ENCODE assay signal across 14 cellular contexts in genomic region chr4:13700196-13701140, GRCh38.
A peak's percentile ranks its signal among the peaks of the same experiment; 100 is the strongest.
DNase-seq lines count a peak whose midpoint lies in the region; ATAC-seq and TF ChIP-seq lines count a peak whose summit lies in the region.
"Had no signal": no experiment of that assay in that cellular context is flagged by ENCODE, and none has a peak within 500 bp of the region (broad histone marks: within the 10 kb centered on the region; RNA-seq: fewer than 3 reads in every experiment).

No MANE protein-coding gene starts in this region.

- DNase-seq in BJ (ENCODE audit: low read depth) = peak; percentile 69
- peak; percentile 75 for DNase-seq in LoVo (ENCODE audit: low spot score)
- DNase-seq in cardiac fibroblast (ENCODE audit: low read depth in 2 of 2) = peak; percentile 17 to 91
- DNase-seq in right lobe of liver = no peak
- DNase-seq in midbrain (lab: John Stamatoyannopoulos, UW) = no peak
- DNase-seq in SHP77 treated with DMSO at 0.1 percent for 48 hours (lab: John Stamatoyannopoulos, UW) = no peak
- no peak for DNase-seq in activated T-helper 2 cell treated with anti-CD3 and anti-CD28 coated beads, Interferon-gamma antibody, Interleukin-2, Interleukin-4, amounts not matched to agents 10 μg/mL and 5 μg/mL and 100 μg/mL, durations not matched to agents 14 hours and 24 hours and 36 hours (ENCODE audit: low spot score)
- DNase-seq: activated naive CD4-positive, alpha-beta T cell treated with anti-CD3 and anti-CD28 coated beads, Interleukin-2, amount 50 U/mL, for 16 hours; NCI-H1105 treated with DMSO at 0.1 percent for 48 hours; nucleus accumbens; OCI-M1 had no signal

- no peaks in the 10 kb centered on the region for H3K27me3 ChIP-seq in BJ (ENCODE audit: control insufficient read depth, insufficient read depth, low read length)
- H3K27me3 ChIP-seq in right lobe of liver = no peaks in the 10 kb centered on the region
- H3K27me3 ChIP-seq: BLaER1, tibial nerve had no signal

- H3K9me3 Mint-ChIP-seq in activated T-helper 2 cell treated with anti-CD3 and anti-CD28 coated beads, Interferon-gamma antibody, Interleukin-2, Interleukin-4, amounts not matched to agents 10 μg/mL and 5 μg/mL and 100 μg/mL, durations not matched to agents 14 hours and 24 hours and 36 hours = no peaks in the 10 kb centered on the region

- 45% methylated on average over 8 of the region's 8 CpGs for WGBS in right lobe of liver (ENCODE audit: insufficient coverage, low coverage, low lambda C conversion rate, missing lambda C conversion rate)

- intact Hi-C loops in right lobe of liver (cut with DNase I) = no loop called here
- intact Hi-C loops in activated T-helper 2 cell treated with anti-CD3 and anti-CD28 coated beads, Interferon-gamma antibody, Interleukin-2, Interleukin-4, amounts not matched to agents 10 μg/mL and 5 μg/mL and 100 μg/mL, durations not matched to agents 14 hours and 24 hours and 36 hours (cut with micrococcal nuclease) = no loop called here

- H3K36me3 ChIP-seq in BJ (ENCODE audit: control insufficient read depth, insufficient read depth, low read length) (no peaks in the 10 kb centered on the region), right lobe of liver (no peaks in the 10 kb centered on the region)
- H3K36me3 ChIP-seq: BLaER1, tibial nerve had no signal

- no peaks in the 10 kb centered on the region for H3K9me3 ChIP-seq in right lobe of liver
- H3K9me3 ChIP-seq: BLaER1, tibial nerve had no signal

- POLR2A ChIA-PET in BJ (lab: Charles Lee) = interaction anchor here (0.6 kb wide), 1 partner anchor 219 kb away, joined by 3 read pairs; no protein-coding TSS in a partner anchor

- no peak for TF ChIP-seq POLR2A in right lobe of liver (IDR thresholded peaks at IDR 0.05)

- H3K27ac Mint-ChIP-seq in activated T-helper 2 cell treated with anti-CD3 and anti-CD28 coated beads, Interferon-gamma antibody, Interleukin-2, Interleukin-4, amounts not matched to agents 10 μg/mL and 5 μg/mL and 100 μg/mL, durations not matched to agents 14 hours and 24 hours and 36 hours = no peak overlapping the region

- TF ChIP-seq CTCF in BJ (IDR thresholded peaks at IDR 0.05; ENCODE audit: insufficient read depth, low read depth, low read length) (no peak), cardiac fibroblast (IDR thresholded peaks at IDR 0.05; ENCODE audit: low read depth, low read length) (no peak), right lobe of liver (IDR thresholded peaks at IDR 0.05) (no peak)

- peaks cover 0 to 65% (median 31%) of the 10 kb centered on the region in 4 donors for H3K4me1 ChIP-seq in right lobe of liver
- H3K4me1 ChIP-seq: BLaER1, tibial nerve had no signal

- peak overlapping the region in 2 of 3 donors; percentile 60 to 78 for H3K27ac ChIP-seq in right lobe of liver
- H3K27ac ChIP-seq: BLaER1, tibial nerve had no signal

- H3K4me1 Mint-ChIP-seq in activated T-helper 2 cell treated with anti-CD3 and anti-CD28 coated beads, Interferon-gamma antibody, Interleukin-2, Interleukin-4, amounts not matched to agents 10 μg/mL and 5 μg/mL and 100 μg/mL, durations not matched to agents 14 hours and 24 hours and 36 hours (ENCODE audit: low read depth) = no peaks in the 10 kb centered on the region

- CTCF ChIA-PET in BJ (lab: Yijun Ruan, JAX) = interaction anchor here (0.6 kb wide), 2 partner anchors 230 to 393 kb away, joined by 3 read pairs; no protein-coding TSS in a partner anchor

- ATAC-seq in right lobe of liver = peak in 1 of 4 donors; percentile 5
- ATAC-seq in GM18498 (IDR thresholded peaks at IDR 0.05; ENCODE audit: unreplicated experiment) = no peak

- H3K4me3 ChIP-seq in BJ (ENCODE audit: low read depth, low read length) (no peak overlapping the region), cardiac fibroblast (replicated peaks in 1 of 2; ENCODE audit: low read depth in 2 of 2, low read length in 2 of 2) (no peak overlapping the region), right lobe of liver (no peak overlapping the region)
- H3K4me3 ChIP-seq: BLaER1, tibial nerve had no signal

- H3K4me3 Mint-ChIP-seq in activated T-helper 2 cell treated with anti-CD3 and anti-CD28 coated beads, Interferon-gamma antibody, Interleukin-2, Interleukin-4, amounts not matched to agents 10 μg/mL and 5 μg/mL and 100 μg/mL, durations not matched to agents 14 hours and 24 hours and 36 hours (ENCODE audit: low read depth) = no peak overlapping the region

- no peaks in the 10 kb centered on the region for H3K36me3 Mint-ChIP-seq in activated T-helper 2 cell treated with anti-CD3 and anti-CD28 coated beads, Interferon-gamma antibody, Interleukin-2, Interleukin-4, amounts not matched to agents 10 μg/mL and 5 μg/mL and 100 μg/mL, durations not matched to agents 14 hours and 24 hours and 36 hours (ENCODE audit: low read depth)

- no peaks in the 10 kb centered on the region for H3K27me3 Mint-ChIP-seq in activated T-helper 2 cell treated with anti-CD3 and anti-CD28 coated beads, Interferon-gamma antibody, Interleukin-2, Interleukin-4, amounts not matched to agents 10 μg/mL and 5 μg/mL and 100 μg/mL, durations not matched to agents 14 hours and 24 hours and 36 hours (ENCODE audit: low read depth)

Comparison
In these comparisons a context has a peak if more than half of its experiments do, and no peak if none do; other contexts are left out.
1. DNase-seq: peak in BJ (single experiment), LoVo (single experiment) and cardiac fibroblast (2 of 2); none in right lobe of liver (0 of 3), midbrain (single experiment), SHP77 treated with DMSO at 0.1 percent for 48 hours (single experiment) and activated T-helper 2 cell treated with anti-CD3 and anti-CD28 coated beads, Interferon-gamma antibody, Interleukin-2, Interleukin-4, amounts not matched to agents 10 μg/mL and 5 μg/mL and 100 μg/mL, durations not matched to agents 14 hours and 24 hours and 36 hours (single experiment).